In genomic region chr7:150376560-150376959, GRCh38 we compare ENCODE assay signal across 12 cellular contexts. TPM values are rescaled to one million over a fixed set of nuclear protein-coding genes. Genes with fewer than 3 reads are reported as not detected.
DNase-seq lines count a peak whose midpoint lies in the region; ATAC-seq lines count a peak whose summit lies in the region.
"Had no signal": no experiment of that assay in that cellular context is flagged by ENCODE, and none has a peak within 500 bp of the region (broad histone marks: within the 10 kb centered on the region; RNA-seq: fewer than 3 reads in every experiment).

No MANE protein-coding gene starts in this region.

- H3K36me3 ChIP-seq in stomach smooth muscle (ENCODE audit: control insufficient read depth in 2 of 2, insufficient read depth in 2 of 2, low read length in 2 of 2): peaks cover 8 to 11% of the 10 kb centered on the region in 2 donors

- peaks cover 9% of the 10 kb centered on the region for H3K36me3 Mint-ChIP-seq in activated naive CD4-positive, alpha-beta T cell treated with anti-CD3 and anti-CD28 coated beads for 36 hours (ENCODE audit: low read depth)
- peaks cover 6% of the 10 kb centered on the region for H3K36me3 Mint-ChIP-seq in T-cell
- peaks cover 3% of the 10 kb centered on the region for H3K36me3 Mint-ChIP-seq in memory B cell

- H3K4me1 Mint-ChIP-seq in activated naive CD4-positive, alpha-beta T cell treated with anti-CD3 and anti-CD28 coated beads for 36 hours (ENCODE audit: low read depth): peaks cover 49% of the 10 kb centered on the region
- H3K4me1 Mint-ChIP-seq in T-cell (peaks cover 56 to 62% (median 61%) of the 10 kb centered on the region in 3 donors), memory B cell (peaks cover 52% of the 10 kb centered on the region)

- peak overlapping the region; percentile 24 for H3K27ac ChIP-seq in stomach smooth muscle (ENCODE audit: low read length)

- H3K4me3 Mint-ChIP-seq in activated naive CD4-positive, alpha-beta T cell treated with anti-CD3 and anti-CD28 coated beads for 36 hours: no peak overlapping the region
- H3K4me3 Mint-ChIP-seq in T-cell: peak overlapping the region in 1 of 3 donors; percentile 56
- no peak overlapping the region for H3K4me3 Mint-ChIP-seq in memory B cell

- H3K27ac Mint-ChIP-seq in activated naive CD4-positive, alpha-beta T cell treated with anti-CD3 and anti-CD28 coated beads for 36 hours: peak overlapping the region; percentile 59
- H3K27ac Mint-ChIP-seq in T-cell (peak overlapping the region; percentile 73 to 91), memory B cell (peak overlapping the region; percentile 98)

- no peak for ATAC-seq in T-cell (replicated peaks in 1 of 4)
- no peak for ATAC-seq in memory B cell (ENCODE audit: low read depth)
- no peak for ATAC-seq in HG02763 (IDR thresholded peaks at IDR 0.05; ENCODE audit: unreplicated experiment)
- no peak for ATAC-seq in HG02885 (IDR thresholded peaks at IDR 0.05; ENCODE audit: poor library complexity, unreplicated experiment)
- ATAC-seq: right cardiac atrium had no signal

- H3K9me3 Mint-ChIP-seq in activated naive CD4-positive, alpha-beta T cell treated with anti-CD3 and anti-CD28 coated beads for 36 hours: no peaks in the 10 kb centered on the region
- H3K9me3 Mint-ChIP-seq in T-cell (no peaks in the 10 kb centered on the region), memory B cell (no peaks in the 10 kb centered on the region)

- H3K27me3 Mint-ChIP-seq in activated naive CD4-positive, alpha-beta T cell treated with anti-CD3 and anti-CD28 coated beads for 36 hours (ENCODE audit: low read depth): no peaks in the 10 kb centered on the region
- H3K27me3 Mint-ChIP-seq in T-cell (no peaks in the 10 kb centered on the region), memory B cell (no peaks in the 10 kb centered on the region)

- peaks cover 26% of the 10 kb centered on the region for H3K4me1 ChIP-seq in stomach smooth muscle (ENCODE audit: control insufficient read depth, insufficient read depth, low read length)

- CTCF ChIA-PET in activated naive CD4-positive, alpha-beta T cell treated with anti-CD3 and anti-CD28 coated beads for 36 hours (lab: Charles Lee): no interaction called here
- CTCF ChIA-PET in T-cell (lab: Charles Lee): interaction anchor here in 1 of 2 donors (1.0 kb wide), 1 partner anchor 28 kb away, joined by 3 read pairs; no protein-coding TSS in a partner anchor

- DNase-seq in activated naive CD4-positive, alpha-beta T cell treated with anti-CD3 and anti-CD28 coated beads for 36 hours: no peak
- no peak for DNase-seq in activated naive CD4-positive, alpha-beta T cell treated with Interleukin-2 at 50 U/mL for 16 hours
- DNase-seq in T-cell (no peak), memory B cell (ENCODE audit: low spot score in 2 of 2) (no peak), kidney glomerular epithelial cell (lab: John Stamatoyannopoulos, UW) (no peak)
- DNase-seq: foreskin melanocyte, NCI-H510A treated with DMSO at 0.1 percent for 48 hours, right cardiac atrium had no signal

- no peak overlapping the region for H3K4me3 ChIP-seq in stomach smooth muscle (ENCODE audit: low read length in 2 of 2)

- H3K9ac ChIP-seq in stomach smooth muscle (ENCODE audit: low read length in 2 of 2): no peak overlapping the region

- POLR2A ChIA-PET in T-cell (lab: Charles Lee): no interaction called here

- H3K27me3 ChIP-seq in stomach smooth muscle (ENCODE audit: control insufficient read depth in 1 of 2, insufficient read depth in 2 of 2, low read length in 2 of 2): no peaks in the 10 kb centered on the region

- intact Hi-C loops in activated naive CD4-positive, alpha-beta T cell treated with anti-CD3 and anti-CD28 coated beads for 36 hours (cut with micrococcal nuclease): loop anchor here (10.0 kb wide), 2 partner anchors 248 to 708 kb away; partner anchors contain the start of genes AGAP3, FASTK and TMUB1

- H3K9me3 ChIP-seq in stomach smooth muscle (ENCODE audit: control insufficient read depth in 2 of 2, low read length in 2 of 2): no peaks in the 10 kb centered on the region

RNA-seq across cellular contexts. Expression of gene ZNF775, which starts 2.6 kb away (rescaled TPM):
- total RNA-seq in activated naive CD4-positive, alpha-beta T cell treated with anti-CD3 and anti-CD28 coated beads for 36 hours: 1 to 10 TPM; 4.5 to 5.2 TPM
- 1 to 10 TPM; 1.9 to 8.6 (median 6.3) TPM for total RNA-seq in T-cell

RNA-seq across cellular contexts. Expression of gene REPIN1, which starts 7.9 kb away (rescaled TPM):
- total RNA-seq in activated naive CD4-positive, alpha-beta T cell treated with anti-CD3 and anti-CD28 coated beads for 36 hours: 10 to 100 TPM; 45.7 to 49.3 TPM
- 100 to 1,000 TPM in 3 of 5 donors, 10 to 100 TPM in 2; 64.0 to 110 (median 101) TPM for total RNA-seq in T-cell

RNA-seq across cellular contexts. Expression of gene RARRES2, which starts 35.1 kb away (rescaled TPM):
- total RNA-seq in activated naive CD4-positive, alpha-beta T cell treated with anti-CD3 and anti-CD28 coated beads for 36 hours: not detected
- 1 to 10 TPM in 3 of 5 donors, not detected in 2; 2.7 to 3.2 (median 2.7) TPM for total RNA-seq in T-cell

RNA-seq across cellular contexts. Expression of gene ACTR3C, which starts 53.2 kb away (rescaled TPM):
- total RNA-seq in activated naive CD4-positive, alpha-beta T cell treated with anti-CD3 and anti-CD28 coated beads for 36 hours: 1 to 10 TPM; 3.1 to 3.4 TPM
- 10 to 100 TPM in 4 of 5 donors, 1 to 10 TPM in 1; 9.2 to 14.6 (median 12.4) TPM for total RNA-seq in T-cell
- total RNA-seq: M059J had no signal

RNA-seq across cellular contexts. Expression of gene LRRC61, which starts 53.4 kb away (rescaled TPM):
- 10 to 100 TPM; 10.3 to 13.3 TPM for total RNA-seq in activated naive CD4-positive, alpha-beta T cell treated with anti-CD3 and anti-CD28 coated beads for 36 hours
- total RNA-seq in T-cell: 10 to 100 TPM in 4 of 5 donors, 1 to 10 TPM in 1; 8.8 to 21.4 (median 16.6) TPM
- total RNA-seq: M059J had no signal
